In the genomic region with DNA sequence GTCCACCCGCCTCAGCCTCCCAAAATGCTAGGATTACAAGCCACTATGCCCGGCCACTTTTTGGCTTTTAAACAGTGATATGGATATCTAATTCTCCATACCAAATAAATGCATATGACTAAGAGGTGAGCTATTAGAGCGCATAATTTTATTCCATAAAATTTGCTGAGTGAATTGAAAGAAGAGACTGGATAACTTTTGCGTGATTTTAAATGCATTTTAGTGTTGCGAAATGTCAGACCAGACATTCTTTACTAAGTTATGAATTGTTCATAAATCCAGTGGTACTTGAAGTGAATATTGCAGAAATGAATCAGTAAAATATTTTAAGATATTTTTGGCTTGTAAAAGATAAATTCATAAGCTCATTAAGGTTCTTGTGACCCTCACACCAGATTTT, we compare ENCODE assay signal across 1 cellular context.
TF ChIP-seq lines count a peak whose summit lies in the region.

No MANE protein-coding gene starts in this region.

TF ChIP-seq in H1, 55 proteins besides CTCF, POLR2A, EP300 and RAD21:
- TF ChIP-seq CTBP2 (IDR thresholded peaks at IDR 0.05; ENCODE audit: borderline replicate concordance, insufficient read depth, insufficient read length, low read length) (no peak), CEBPB (IDR thresholded peaks at IDR 0.05; ENCODE audit: low read depth, low read length) (peak; percentile 45; the same call in 1 of the 2 replicates)
TF ChIP-seq in H1: peak in this region for 1.
